Comparison of ENCODE assay signal across 19 cellular contexts in genomic region chr4:3865986-3866812, GRCh38.
DNase-seq lines count a peak whose midpoint lies in the region; ATAC-seq and TF ChIP-seq lines count a peak whose summit lies in the region.
"Had no signal": no experiment of that assay in that cellular context is flagged by ENCODE, and none has a peak within 500 bp of the region (broad histone marks: within the 10 kb centered on the region; RNA-seq: fewer than 3 reads in every experiment).

No MANE protein-coding gene starts in this region.

- H3K4me3 ChIP-seq in WERI-Rb-1 (ENCODE audit: low read depth, low read length) (no peak overlapping the region), lower lobe of right lung (no peak overlapping the region), upper lobe of left lung (no peak overlapping the region)
- H3K4me3 ChIP-seq: GM23248, MG63 had no signal

- TF ChIP-seq POLR2A in upper lobe of left lung (IDR thresholded peaks at IDR 0.05) = no peak

- WGBS in upper lobe of left lung, 2 donors = 88 to 89% methylated on average over 21 to 24 of the region's 24 CpGs

- H3K9me3 ChIP-seq in WERI-Rb-1 (ENCODE audit: severe bottlenecking) = peaks cover 8% of the 10 kb centered on the region
- no peaks in the 10 kb centered on the region for H3K9me3 ChIP-seq in lower lobe of right lung
- no peaks in the 10 kb centered on the region for H3K9me3 ChIP-seq in upper lobe of left lung
- H3K9me3 ChIP-seq: MG63 had no signal

- H3K27ac ChIP-seq in WERI-Rb-1 = no peak overlapping the region
- H3K27ac ChIP-seq in lower lobe of right lung = no peak overlapping the region
- no peak overlapping the region for H3K27ac ChIP-seq in upper lobe of left lung
- H3K27ac ChIP-seq: GM23248 had no signal

- ATAC-seq in Right ventricle myocardium inferior (no peak), lower lobe of right lung (no peak), upper lobe of left lung (ENCODE audit: low FRiP score in 2 of 2) (no peak), GM21717 (IDR thresholded peaks at IDR 0.05; ENCODE audit: unreplicated experiment) (no peak)

- no peak for TF ChIP-seq EP300 in upper lobe of left lung (IDR thresholded peaks at IDR 0.05)

- H3K27me3 ChIP-seq in WERI-Rb-1 (ENCODE audit: insufficient read depth, low read depth, severe bottlenecking) (no peaks in the 10 kb centered on the region), lower lobe of right lung (ENCODE audit: low read depth) (peaks cover 44% of the 10 kb centered on the region), upper lobe of left lung (peaks cover 0 to 8% (median under 1%) of the 10 kb centered on the region in 4 donors)
- H3K27me3 ChIP-seq: MG63 had no signal

- intact Hi-C loops in cardiac septum (cut with DNase I) = no loop called here
- intact Hi-C loops in Right ventricle myocardium inferior (cut with DNase I) = no loop called here
- intact Hi-C loops in lower lobe of right lung (cut with DNase I) = no loop called here

- no peaks in the 10 kb centered on the region for H3K4me1 ChIP-seq in lower lobe of right lung
- peaks cover 0 to 9% (median 0%) of the 10 kb centered on the region in 4 donors for H3K4me1 ChIP-seq in upper lobe of left lung

- peak; percentile 59 for DNase-seq in cardiac septum (ENCODE audit: low spot score)
- no peak for DNase-seq in Right ventricle myocardium inferior (ENCODE audit: missing footprints)
- peak; percentile 5 for DNase-seq in WERI-Rb-1
- DNase-seq in lower lobe of right lung = peak; percentile 30
- DNase-seq in upper lobe of left lung = peak; percentile 19 to 65
- no peak for DNase-seq in cerebellar nuclear complex (lab: John Stamatoyannopoulos, UW)
- no peak for DNase-seq in C1 segment of cervical spinal cord (lab: John Stamatoyannopoulos, UW)
- DNase-seq: CD4-positive, CD25-positive, alpha-beta regulatory T cell; DMS79; GM23248; HFFc6; MG63; NCI-H1092 treated with DMSO at 0.1 percent for 48 hours; NCI-H1694; NCI-H2107; NCI-H226; NCI-H526; OCI-M1 had no signal

- TF ChIP-seq CTCF in WERI-Rb-1 (IDR thresholded peaks at IDR 0.05; ENCODE audit: low read depth, low read length) (no peak), lower lobe of right lung (IDR thresholded peaks at IDR 0.05) (no peak), upper lobe of left lung (IDR thresholded peaks at IDR 0.05) (no peak)

- H3K36me3 ChIP-seq in WERI-Rb-1 (no peaks in the 10 kb centered on the region), lower lobe of right lung (no peaks in the 10 kb centered on the region), upper lobe of left lung (no peaks in the 10 kb centered on the region)
- H3K36me3 ChIP-seq: MG63 had no signal

Comparison
In these comparisons a context has a peak if more than half of its experiments do, and no peak if none do; other contexts are left out.
1. DNase-seq: peak in cardiac septum (single experiment), WERI-Rb-1 (single experiment), lower lobe of right lung (single experiment) and upper lobe of left lung (2 of 2); none in Right ventricle myocardium inferior (single experiment), cerebellar nuclear complex (0 of 2) and C1 segment of cervical spinal cord (0 of 14).